9 cellular contexts compared by ENCODE assay signal in genomic region chr4:25970241-25970675, GRCh38. TPM values are rescaled to one million over a fixed set of nuclear protein-coding genes. Genes with fewer than 3 reads are reported as not detected.
DNase-seq lines count a peak whose midpoint lies in the region; ATAC-seq and TF ChIP-seq lines count a peak whose summit lies in the region.
"Had no signal": no experiment of that assay in that cellular context is flagged by ENCODE, and none has a peak within 500 bp of the region (broad histone marks: within the 10 kb centered on the region; RNA-seq: fewer than 3 reads in every experiment).

No MANE protein-coding gene starts in this region.

- H3K36me3 ChIP-seq in thyroid gland, result no peaks in the 10 kb centered on the region

- ATAC-seq in GM18907 (IDR thresholded peaks at IDR 0.05; ENCODE audit: unreplicated experiment) (peak; percentile 83), HG03457 (IDR thresholded peaks at IDR 0.05; ENCODE audit: unreplicated experiment) (peak; percentile 50)

- H3K27ac ChIP-seq in thyroid gland, result no peak overlapping the region

- WGBS in thyroid gland, 2 donors, result 38% methylated on average over 6 to 11 of the region's 11 CpGs

- H3K36me3 Mint-ChIP-seq in endothelial cell (ENCODE audit: low read depth, unreplicated experiment) (no peaks in the 10 kb centered on the region), osteocyte (ENCODE audit: unreplicated experiment) (no peaks in the 10 kb centered on the region)

- peaks cover 10% of the 10 kb centered on the region for H3K27me3 Mint-ChIP-seq in endothelial cell (ENCODE audit: unreplicated experiment)
- peaks cover 3% of the 10 kb centered on the region for H3K27me3 Mint-ChIP-seq in osteocyte (ENCODE audit: unreplicated experiment)

- H3K9me3 Mint-ChIP-seq in endothelial cell (ENCODE audit: unreplicated experiment) (no peaks in the 10 kb centered on the region), osteocyte (ENCODE audit: unreplicated experiment) (no peaks in the 10 kb centered on the region)

- no peak for TF ChIP-seq CTCF in endothelial cell (IDR thresholded peaks at IDR 0.05; ENCODE audit: unreplicated experiment)
- TF ChIP-seq CTCF in osteocyte (IDR thresholded peaks at IDR 0.05), result no peak
- TF ChIP-seq CTCF in thyroid gland (IDR thresholded peaks at IDR 0.05), result no peak

- H3K9me3 ChIP-seq in thyroid gland, result no peaks in the 10 kb centered on the region

- peak; percentile 27 for DNase-seq in endothelial cell (ENCODE audit: low spot score)
- no peak for DNase-seq in osteocyte (ENCODE audit: extremely low spot score, unreplicated experiment)
- no peak for DNase-seq in COLO829 (ENCODE audit: low spot score)
- DNase-seq in AG20443 (ENCODE audit: low spot score), result no peak
- DNase-seq in stimulated activated CD4-positive, alpha-beta T cell treated with anti-CD3 and anti-CD28 coated beads, Interleukin-2, amount 100 ng/mL, for 24 hours, result no peak
- DNase-seq in thyroid gland, result no peak
- DNase-seq: H7 had no signal

- no peak for TF ChIP-seq POLR2A in thyroid gland (IDR thresholded peaks at IDR 0.05)

- no peak overlapping the region for H3K4me3 ChIP-seq in thyroid gland (replicated peaks in 1 of 3)

- H3K4me1 ChIP-seq in thyroid gland, result no peaks in the 10 kb centered on the region

- H3K4me1 Mint-ChIP-seq in endothelial cell (ENCODE audit: unreplicated experiment), result peaks cover 14% of the 10 kb centered on the region
- peaks cover 13% of the 10 kb centered on the region for H3K4me1 Mint-ChIP-seq in osteocyte (ENCODE audit: unreplicated experiment)

- H3K27me3 ChIP-seq in thyroid gland, result no peaks in the 10 kb centered on the region

- H3K4me3 Mint-ChIP-seq in endothelial cell (ENCODE audit: unreplicated experiment) (no peak overlapping the region), osteocyte (ENCODE audit: unreplicated experiment) (no peak overlapping the region)

- intact Hi-C loops in thyroid gland (cut with DNase I), result no loop called here

- H3K27ac Mint-ChIP-seq in endothelial cell (ENCODE audit: unreplicated experiment) (peak overlapping the region; percentile 93), osteocyte (ENCODE audit: unreplicated experiment) (peak overlapping the region; percentile 12)

RNA-seq across cellular contexts. Expression of gene SMIM20, which starts 56.2 kb away (rescaled TPM):
- 22.5 TPM for total RNA-seq in endothelial cell (ENCODE audit: unreplicated experiment)
- 28.4 and 29.4 TPM in 2 replicates for total RNA-seq in osteocyte
- total RNA-seq in thyroid gland, result 10 to 100 TPM; 23.0 to 53.2 (median 34.6) TPM
